1 cellular context compared by ENCODE assay signal in the genomic region with DNA sequence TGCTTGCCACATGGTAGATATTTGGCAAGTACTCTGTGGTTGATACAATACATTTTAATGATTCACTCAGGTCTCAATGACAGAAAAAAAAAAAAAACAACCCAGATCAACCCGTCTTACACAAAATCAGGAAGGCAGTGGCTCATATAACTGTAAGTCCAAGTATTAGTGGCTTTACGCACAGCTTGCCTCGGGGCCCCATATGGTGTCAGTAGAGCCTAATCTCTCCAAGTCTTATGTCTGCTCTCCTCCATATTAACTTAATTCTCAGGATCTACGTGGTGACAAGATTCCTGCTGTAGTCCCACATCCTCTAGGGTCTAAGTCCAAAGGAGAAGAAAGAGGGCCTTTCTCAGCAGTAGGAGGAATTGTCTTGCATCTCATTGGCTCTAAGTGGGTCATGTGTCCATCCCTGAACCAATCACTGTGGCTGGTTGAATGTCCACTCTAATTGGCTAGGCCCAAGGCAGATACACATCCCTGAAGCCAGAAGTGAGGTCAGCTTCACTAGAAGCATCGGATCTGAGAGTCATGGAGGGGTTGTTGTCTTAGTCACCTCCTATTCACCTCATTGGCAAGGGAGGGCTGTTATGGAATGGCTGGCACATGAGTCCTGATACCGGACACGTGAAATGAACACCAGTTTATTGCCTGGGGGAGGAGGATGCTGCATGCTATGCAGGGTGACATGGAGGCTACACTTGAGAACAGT.
TF ChIP-seq lines count a peak whose summit lies in the region.

No MANE protein-coding gene starts in this region.

TF ChIP-seq in HCT116, 20 proteins besides CTCF, POLR2A, EP300 and RAD21 (continued from another document):
- TF ChIP-seq, protein P1, sequence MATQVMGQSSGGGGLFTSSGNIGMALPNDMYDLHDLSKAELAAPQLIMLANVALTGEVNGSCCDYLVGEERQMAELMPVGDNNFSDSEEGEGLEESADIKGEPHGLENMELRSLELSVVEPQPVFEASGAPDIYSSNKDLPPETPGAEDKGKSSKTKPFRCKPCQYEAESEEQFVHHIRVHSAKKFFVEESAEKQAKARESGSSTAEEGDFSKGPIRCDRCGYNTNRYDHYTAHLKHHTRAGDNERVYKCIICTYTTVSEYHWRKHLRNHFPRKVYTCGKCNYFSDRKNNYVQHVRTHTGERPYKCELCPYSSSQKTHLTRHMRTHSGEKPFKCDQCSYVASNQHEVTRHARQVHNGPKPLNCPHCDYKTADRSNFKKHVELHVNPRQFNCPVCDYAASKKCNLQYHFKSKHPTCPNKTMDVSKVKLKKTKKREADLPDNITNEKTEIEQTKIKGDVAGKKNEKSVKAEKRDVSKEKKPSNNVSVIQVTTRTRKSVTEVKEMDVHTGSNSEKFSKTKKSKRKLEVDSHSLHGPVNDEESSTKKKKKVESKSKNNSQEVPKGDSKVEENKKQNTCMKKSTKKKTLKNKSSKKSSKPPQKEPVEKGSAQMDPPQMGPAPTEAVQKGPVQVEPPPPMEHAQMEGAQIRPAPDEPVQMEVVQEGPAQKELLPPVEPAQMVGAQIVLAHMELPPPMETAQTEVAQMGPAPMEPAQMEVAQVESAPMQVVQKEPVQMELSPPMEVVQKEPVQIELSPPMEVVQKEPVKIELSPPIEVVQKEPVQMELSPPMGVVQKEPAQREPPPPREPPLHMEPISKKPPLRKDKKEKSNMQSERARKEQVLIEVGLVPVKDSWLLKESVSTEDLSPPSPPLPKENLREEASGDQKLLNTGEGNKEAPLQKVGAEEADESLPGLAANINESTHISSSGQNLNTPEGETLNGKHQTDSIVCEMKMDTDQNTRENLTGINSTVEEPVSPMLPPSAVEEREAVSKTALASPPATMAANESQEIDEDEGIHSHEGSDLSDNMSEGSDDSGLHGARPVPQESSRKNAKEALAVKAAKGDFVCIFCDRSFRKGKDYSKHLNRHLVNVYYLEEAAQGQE (IDR thresholded peaks at IDR 0.05; ENCODE audit: low read depth) = no peak
- no peak for TF ChIP-seq JUND (IDR thresholded peaks at IDR 0.05)
- TF ChIP-seq EGR1 (IDR thresholded peaks at IDR 0.05; ENCODE audit: low read depth) = no peak
- TF ChIP-seq SIN3A (IDR thresholded peaks at IDR 0.05; ENCODE audit: low read depth) = no peak
- TF ChIP-seq CBX3 (IDR thresholded peaks at IDR 0.05; ENCODE audit: low read depth) = no peak
- no peak for TF ChIP-seq ZFX (IDR thresholded peaks at IDR 0.05)
- no peak for TF ChIP-seq ZNF274 (IDR thresholded peaks at IDR 0.05; ENCODE audit: low read depth, low read length)
- TF ChIP-seq, protein P2, sequence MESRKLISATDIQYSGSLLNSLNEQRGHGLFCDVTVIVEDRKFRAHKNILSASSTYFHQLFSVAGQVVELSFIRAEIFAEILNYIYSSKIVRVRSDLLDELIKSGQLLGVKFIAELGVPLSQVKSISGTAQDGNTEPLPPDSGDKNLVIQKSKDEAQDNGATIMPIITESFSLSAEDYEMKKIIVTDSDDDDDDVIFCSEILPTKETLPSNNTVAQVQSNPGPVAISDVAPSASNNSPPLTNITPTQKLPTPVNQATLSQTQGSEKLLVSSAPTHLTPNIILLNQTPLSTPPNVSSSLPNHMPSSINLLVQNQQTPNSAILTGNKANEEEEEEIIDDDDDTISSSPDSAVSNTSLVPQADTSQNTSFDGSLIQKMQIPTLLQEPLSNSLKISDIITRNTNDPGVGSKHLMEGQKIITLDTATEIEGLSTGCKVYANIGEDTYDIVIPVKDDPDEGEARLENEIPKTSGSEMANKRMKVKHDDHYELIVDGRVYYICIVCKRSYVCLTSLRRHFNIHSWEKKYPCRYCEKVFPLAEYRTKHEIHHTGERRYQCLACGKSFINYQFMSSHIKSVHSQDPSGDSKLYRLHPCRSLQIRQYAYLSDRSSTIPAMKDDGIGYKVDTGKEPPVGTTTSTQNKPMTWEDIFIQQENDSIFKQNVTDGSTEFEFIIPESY (IDR thresholded peaks at IDR 0.05; ENCODE audit: extremely low read depth, insufficient replicate concordance, low read length) = no peak
- TF ChIP-seq POLR2AphosphoS5 (IDR thresholded peaks at IDR 0.05; ENCODE audit: low read depth, low read length) = no peak
- no peak for TF ChIP-seq EZH2phosphoT487 (IDR thresholded peaks at IDR 0.05; ENCODE audit: borderline replicate concordance)
- TF ChIP-seq TCF7L2 (IDR thresholded peaks at IDR 0.05; ENCODE audit: borderline replicate concordance, extremely low read depth, insufficient read depth, insufficient read length) = no peak
- TF ChIP-seq, protein P3, sequence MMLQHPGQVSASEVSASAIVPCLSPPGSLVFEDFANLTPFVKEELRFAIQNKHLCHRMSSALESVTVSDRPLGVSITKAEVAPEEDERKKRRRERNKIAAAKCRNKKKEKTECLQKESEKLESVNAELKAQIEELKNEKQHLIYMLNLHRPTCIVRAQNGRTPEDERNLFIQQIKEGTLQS (IDR thresholded peaks at IDR 0.05) = no peak
- TF ChIP-seq YY1 (IDR thresholded peaks at IDR 0.05; ENCODE audit: extremely low read depth, insufficient replicate concordance, low read depth, low read length) = no peak
- no peak for TF ChIP-seq CEBPB (IDR thresholded peaks at IDR 0.05; ENCODE audit: low read depth)
- TF ChIP-seq, protein P4, sequence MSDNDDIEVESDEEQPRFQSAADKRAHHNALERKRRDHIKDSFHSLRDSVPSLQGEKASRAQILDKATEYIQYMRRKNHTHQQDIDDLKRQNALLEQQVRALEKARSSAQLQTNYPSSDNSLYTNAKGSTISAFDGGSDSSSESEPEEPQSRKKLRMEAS (IDR thresholded peaks at IDR 0.05) = no peak
- no peak for TF ChIP-seq FOSL1 (IDR thresholded peaks at IDR 0.05; ENCODE audit: low read depth)
- TF ChIP-seq SRF (IDR thresholded peaks at IDR 0.05; ENCODE audit: low read depth) = no peak
